ENCODE assay signal across 12 cellular contexts in genomic region chr4:179095585-179096228, GRCh38.
DNase-seq lines count a peak whose midpoint lies in the region; ATAC-seq lines count a peak whose summit lies in the region.
"Had no signal": no experiment of that assay in that cellular context is flagged by ENCODE, and none has a peak within 500 bp of the region (broad histone marks: within the 10 kb centered on the region; RNA-seq: fewer than 3 reads in every experiment).

No MANE protein-coding gene starts in this region.

- H3K36me3 ChIP-seq in naive thymus-derived CD4-positive, alpha-beta T cell (ENCODE audit: control insufficient read depth in 2 of 3, insufficient read depth in 3 of 3, low read length in 3 of 3), result no peaks in the 10 kb centered on the region
- H3K36me3 ChIP-seq: ovary had no signal

- intact Hi-C loops in naive thymus-derived CD4-positive, alpha-beta T cell (cut with micrococcal nuclease), result no loop called here

- no peak overlapping the region for H3K4me3 ChIP-seq in naive thymus-derived CD4-positive, alpha-beta T cell (ENCODE audit: low read length)
- H3K4me3 ChIP-seq: ovary had no signal

- H3K36me3 Mint-ChIP-seq in naive thymus-derived CD4-positive, alpha-beta T cell, result no peaks in the 10 kb centered on the region

- H3K27ac ChIP-seq in naive thymus-derived CD4-positive, alpha-beta T cell (ENCODE audit: low read depth, low read length), result no peak overlapping the region
- H3K27ac ChIP-seq: ovary had no signal

- peak; percentile 7 for DNase-seq in CMK (ENCODE audit: low read depth)
- peak; percentile 16 for DNase-seq in HT-29 (ENCODE audit: low spot score)
- peak; percentile 6 for DNase-seq in UCSD-AML1 (lab: John Stamatoyannopoulos, UW; ENCODE audit: unreplicated experiment)
- DNase-seq in iPS-NIHi11 (ENCODE audit: low spot score), result peak; percentile 24
- no peak for DNase-seq in activated effector memory CD4-positive, alpha-beta T cell treated with anti-CD3 and anti-CD28 coated beads, Interleukin-2, amount 50 U/mL, for 16 hours
- DNase-seq in NCI-H82 treated with DMSO at 0.1 percent for 48 hours (lab: John Stamatoyannopoulos, UW; ENCODE audit: unreplicated experiment), result no peak
- DNase-seq in naive thymus-derived CD4-positive, alpha-beta T cell, result no peak
- DNase-seq: activated CD4-positive, alpha-beta T cell treated with anti-CD3 and anti-CD28 coated beads, Interleukin-2, amount 50 U/mL, for 48 hours; DMS79; ovary had no signal

- H3K4me3 Mint-ChIP-seq in naive thymus-derived CD4-positive, alpha-beta T cell, result no peak overlapping the region

- CTCF ChIA-PET in naive thymus-derived CD4-positive, alpha-beta T cell (lab: Charles Lee), result no interaction called here

- no peaks in the 10 kb centered on the region for H3K9me3 ChIP-seq in naive thymus-derived CD4-positive, alpha-beta T cell (ENCODE audit: control insufficient read depth in 2 of 3, low read length in 3 of 3)
- H3K9me3 ChIP-seq: ovary had no signal

- no peaks in the 10 kb centered on the region for H3K27me3 Mint-ChIP-seq in naive thymus-derived CD4-positive, alpha-beta T cell

- peaks cover 0 to 41% (median 12%) of the 10 kb centered on the region in 11 donors for H3K9me3 Mint-ChIP-seq in naive thymus-derived CD4-positive, alpha-beta T cell

- H3K27me3 ChIP-seq in naive thymus-derived CD4-positive, alpha-beta T cell (ENCODE audit: control insufficient read depth in 2 of 2, insufficient read depth in 2 of 2, low read length in 2 of 2), result no peaks in the 10 kb centered on the region
- H3K27me3 ChIP-seq: ovary had no signal

- H3K27ac Mint-ChIP-seq in naive thymus-derived CD4-positive, alpha-beta T cell, result no peak overlapping the region

- no peak for ATAC-seq in GM19351 (IDR thresholded peaks at IDR 0.05; ENCODE audit: unreplicated experiment)
- no peak for ATAC-seq in naive thymus-derived CD4-positive, alpha-beta T cell
- ATAC-seq: Panc1 had no signal

- H3K4me1 ChIP-seq in naive thymus-derived CD4-positive, alpha-beta T cell (ENCODE audit: control insufficient read depth in 2 of 2, insufficient read depth in 2 of 2, low read length in 2 of 2), result no peaks in the 10 kb centered on the region

- POLR2A ChIA-PET in naive thymus-derived CD4-positive, alpha-beta T cell (lab: Charles Lee), result no interaction called here

- no peaks in the 10 kb centered on the region for H3K4me1 Mint-ChIP-seq in naive thymus-derived CD4-positive, alpha-beta T cell

Comparison
In these comparisons a context has a peak if more than half of its experiments do, and no peak if none do; other contexts are left out.
1. DNase-seq: peak in CMK (single experiment), HT-29 (single experiment), UCSD-AML1 (single experiment) and iPS-NIHi11 (single experiment); none in activated effector memory CD4-positive, alpha-beta T cell treated with anti-CD3 and anti-CD28 coated beads, Interleukin-2, amount 50 U/mL, for 16 hours (single experiment), NCI-H82 treated with DMSO at 0.1 percent for 48 hours (single experiment) and naive thymus-derived CD4-positive, alpha-beta T cell (0 of 9).